Comparison of ENCODE assay signal across 8 cellular contexts in genomic region chr5:112757468-112758208, GRCh38. TPM values are rescaled to one million over a fixed set of nuclear protein-coding genes. Genes with fewer than 3 reads are reported as not detected.
DNase-seq lines count a peak whose midpoint lies in the region; ATAC-seq and TF ChIP-seq lines count a peak whose summit lies in the region.

No MANE protein-coding gene starts in this region.

- H3K27ac ChIP-seq in C4-2B (no peak overlapping the region), adrenal gland (no peak overlapping the region), heart right ventricle (peak overlapping the region in 1 of 10 donors; percentile 58)

- peaks cover 0 to 9% of the 10 kb centered on the region in 2 donors for H3K36me3 ChIP-seq in adrenal gland (replicated peaks in 1 of 2)
- peaks cover 0 to 28% (median 6%) of the 10 kb centered on the region in 9 donors for H3K36me3 ChIP-seq in heart right ventricle

- intact Hi-C loops in adrenal gland (cut with DNase I) = loop anchor here (2.0 to 10.0 kb wide), 3 partner anchors 63 to 205 kb away; no protein-coding TSS in a partner anchor
- intact Hi-C loops in heart right ventricle (cut with DNase I) = loop anchor here in 9 of 10 donors (1.0 to 10.0 kb wide), 7 partner anchors 63 to 583 kb away; no protein-coding TSS in a partner anchor
- intact Hi-C loops in sciatic nerve (cut with DNase I) = no loop called here

- TF ChIP-seq POLR2A in adrenal gland (IDR thresholded peaks at IDR 0.05) = no peak

- 24 to 37% (median 28%) methylated on average over 3 of the region's 3 CpGs for WGBS in adrenal gland, 4 donors
- WGBS in heart right ventricle, 2 donors = 38 to 55% methylated on average over 3 of the region's 3 CpGs

- H3K9me3 ChIP-seq in adrenal gland (replicated peaks in 1 of 3) (no peaks in the 10 kb centered on the region), heart right ventricle (no peaks in the 10 kb centered on the region)

- peak overlapping the region in 1 of 4 donors; percentile 40 for H3K4me3 ChIP-seq in adrenal gland
- no peak overlapping the region for H3K4me3 ChIP-seq in heart right ventricle

- TF ChIP-seq CTCF in C4-2B (conservative IDR thresholded peaks at IDR 0.05) = peak; percentile 87
- peak; percentile 70 to 95 (median 86) for TF ChIP-seq CTCF in adrenal gland (IDR thresholded peaks at IDR 0.05)
- peak; percentile 70 to 90 (median 80) for TF ChIP-seq CTCF in heart right ventricle (IDR thresholded peaks at IDR 0.05)

- peak; percentile 18 for DNase-seq in NCI-H2196 treated with DMSO at 0.1 percent for 48 hours (lab: John Stamatoyannopoulos, UW; ENCODE audit: unreplicated experiment)
- DNase-seq in adrenal gland = no peak
- DNase-seq in heart right ventricle = no peak
- no peak for DNase-seq in sciatic nerve (ENCODE audit: low spot score)
- DNase-seq in KG1 (lab: John Stamatoyannopoulos, UW) = no peak

- H3K27me3 ChIP-seq in adrenal gland (no peaks in the 10 kb centered on the region), heart right ventricle (no peaks in the 10 kb centered on the region)

- peak; percentile 94 for ATAC-seq in GM18517 (IDR thresholded peaks at IDR 0.05; ENCODE audit: unreplicated experiment)
- ATAC-seq in HG03045 (IDR thresholded peaks at IDR 0.05; ENCODE audit: unreplicated experiment) = peak; percentile 88
- ATAC-seq in heart right ventricle = peak in 7 of 8 donors; percentile 69 to 86 (median 78)
- peak; percentile 86 for ATAC-seq in sciatic nerve

- H3K4me1 ChIP-seq in adrenal gland (replicated peaks in 1 of 2) (peaks cover 0 to 4% of the 10 kb centered on the region in 2 donors), heart right ventricle (peaks cover 0 to 14% (median 6%) of the 10 kb centered on the region in 9 donors)

RNA-seq across cellular contexts. Expression of gene APC, which starts 20.0 kb away (rescaled TPM):
- total RNA-seq in adrenal gland (10 to 100 TPM; 28.7 to 78.1 (median 38.7) TPM), heart right ventricle (10 to 100 TPM; 28.5 to 47.6 (median 38.4) TPM), sciatic nerve (62.3 TPM)
- polyA plus RNA-seq in adrenal gland (10 to 100 TPM in 1 of 3 donors, 1 to 10 TPM in 2; 2.5 to 19.6 (median 6.0) TPM), heart right ventricle (1 to 10 TPM; 3.1 to 5.3 TPM)
